In the genomic region with DNA sequence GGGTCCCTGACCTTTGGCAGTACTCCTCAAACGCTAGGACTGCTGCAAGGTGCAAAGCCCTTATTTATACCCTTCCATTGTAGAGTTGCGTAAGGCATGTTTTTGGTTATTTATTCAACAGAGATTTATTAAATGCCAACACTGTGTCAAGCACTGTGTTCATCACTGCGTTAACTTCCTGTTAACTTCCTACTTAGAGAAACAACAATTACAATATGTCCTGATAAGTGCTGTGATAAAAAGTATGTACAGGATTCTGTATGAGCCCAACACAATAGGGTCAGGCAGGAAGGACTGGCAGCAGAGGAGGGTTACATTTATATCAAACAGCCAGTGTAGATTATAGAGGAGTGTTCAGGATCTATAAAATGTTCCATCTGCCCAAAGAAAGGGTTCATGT, we compare ENCODE assay signal across 29 cellular contexts.
"Had no signal": no experiment of that assay in that cellular context is flagged by ENCODE, and none has a peak within 500 bp of the region (broad histone marks: within the 10 kb centered on the region; RNA-seq: fewer than 3 reads in every experiment).

No MANE protein-coding gene starts in this region.

- H3K4me3 ChIP-seq: ovary, psoas muscle, skin epidermis, smooth muscle cell, spleen, suprapubic skin, testis, tibial artery, transverse colon, upper lobe of right lung, uterus had no signal

- H3K27me3 ChIP-seq: ovary, spleen, suprapubic skin, testis, tibial artery, transverse colon, upper lobe of right lung, uterus had no signal

- H3K79me2 ChIP-seq: parathyroid adenoma had no signal

- H3K4me1 ChIP-seq: parathyroid adenoma, psoas muscle, spleen, suprapubic skin, testis, tibial artery, transverse colon, upper lobe of right lung, uterus had no signal

- H3K36me3 ChIP-seq: ovary, spleen, suprapubic skin, tibial artery, transverse colon, upper lobe of right lung, uterus had no signal

- ATAC-seq: naive thymus-derived CD8-positive, alpha-beta T cell; natural killer cell treated with Interleukin-12 subunit alpha and Interleukin-12 subunit beta and Interleukin-15 and Interleukin-18, amount 100 ng/mL, for 72 hours; psoas muscle; right cardiac atrium; sciatic nerve; stimulated activated memory B cell treated with anti-CD40 and anti-IgM and Interleukin-4, amounts not matched to agents 10 μg/mL and 1 μg/mL and 100 μg/mL, for 72 hours; stimulated activated naive CD8-positive, alpha-beta T cell treated with anti-CD3 and anti-CD28 coated beads, Interleukin-15, amount 100 ng/mL, for 72 hours; stimulated activated naive CD8-positive, alpha-beta T cell treated with anti-CD3 and anti-CD28 coated beads, Interleukin-15, Interleukin-2, amounts not matched to agents 100 U/mL and 50 U/mL, for 24 hours; upper lobe of right lung had no signal

- H3K9me3 ChIP-seq: ovary, psoas muscle, suprapubic skin, testis, tibial artery, transverse colon, upper lobe of right lung, uterus had no signal

- H2AFZ ChIP-seq: parathyroid adenoma had no signal

- H3K9ac ChIP-seq: parathyroid adenoma had no signal

- H3K27ac ChIP-seq: ovary, parathyroid adenoma, psoas muscle, skin epidermis, suprapubic skin, testis, tibial artery, transverse colon, upper lobe of right lung, uterus had no signal

- H3K4me2 ChIP-seq: smooth muscle cell had no signal

- DNase-seq: naive thymus-derived CD8-positive, alpha-beta T cell; nephron progenitor cell; occipital lobe; ovary; posterior cingulate gyrus; psoas muscle; right cardiac atrium; spleen; stimulated activated CD4-positive, alpha-beta T cell treated with anti-CD3 and anti-CD28 coated beads, Interleukin-12 subunit alpha, Interleukin-12 subunit beta, amount 100 ng/mL, for 4 hours; stimulated activated CD4-positive, alpha-beta T cell treated with anti-CD3 and anti-CD28 coated beads, Interleukin-1b, Interleukin-23, amount 100 ng/mL, for 48 hours; stimulated activated CD4-positive, alpha-beta T cell treated with anti-CD3 and anti-CD28 coated beads, Interleukin-4, amount 100 ng/mL, for 1 hour; stimulated activated CD4-positive, alpha-beta T cell treated with anti-CD3 and anti-CD28 coated beads, Interleukin-4, amount 100 ng/mL, for 4 hours; stimulated activated CD8-positive, alpha-beta memory T cell treated with anti-CD3 and anti-CD28 coated beads, Interleukin-4, amount 100 ng/mL, for 48 hours; stimulated activated naive CD4-positive, alpha-beta T cell; stimulated activated naive CD8-positive, alpha-beta T cell treated with anti-CD3 and anti-CD28 coated beads, Interleukin-15, amount 100 ng/mL, for 72 hours; stimulated activated naive CD8-positive, alpha-beta T cell treated with anti-CD3 and anti-CD28 coated beads, Interleukin-15, Interleukin-2, amounts not matched to agents 100 U/mL and 50 U/mL, for 24 hours; substantia nigra; testis; tibial artery; transverse colon; upper lobe of right lung; uterus had no signal
